8 cellular contexts compared by ENCODE assay signal in the genomic region with DNA sequence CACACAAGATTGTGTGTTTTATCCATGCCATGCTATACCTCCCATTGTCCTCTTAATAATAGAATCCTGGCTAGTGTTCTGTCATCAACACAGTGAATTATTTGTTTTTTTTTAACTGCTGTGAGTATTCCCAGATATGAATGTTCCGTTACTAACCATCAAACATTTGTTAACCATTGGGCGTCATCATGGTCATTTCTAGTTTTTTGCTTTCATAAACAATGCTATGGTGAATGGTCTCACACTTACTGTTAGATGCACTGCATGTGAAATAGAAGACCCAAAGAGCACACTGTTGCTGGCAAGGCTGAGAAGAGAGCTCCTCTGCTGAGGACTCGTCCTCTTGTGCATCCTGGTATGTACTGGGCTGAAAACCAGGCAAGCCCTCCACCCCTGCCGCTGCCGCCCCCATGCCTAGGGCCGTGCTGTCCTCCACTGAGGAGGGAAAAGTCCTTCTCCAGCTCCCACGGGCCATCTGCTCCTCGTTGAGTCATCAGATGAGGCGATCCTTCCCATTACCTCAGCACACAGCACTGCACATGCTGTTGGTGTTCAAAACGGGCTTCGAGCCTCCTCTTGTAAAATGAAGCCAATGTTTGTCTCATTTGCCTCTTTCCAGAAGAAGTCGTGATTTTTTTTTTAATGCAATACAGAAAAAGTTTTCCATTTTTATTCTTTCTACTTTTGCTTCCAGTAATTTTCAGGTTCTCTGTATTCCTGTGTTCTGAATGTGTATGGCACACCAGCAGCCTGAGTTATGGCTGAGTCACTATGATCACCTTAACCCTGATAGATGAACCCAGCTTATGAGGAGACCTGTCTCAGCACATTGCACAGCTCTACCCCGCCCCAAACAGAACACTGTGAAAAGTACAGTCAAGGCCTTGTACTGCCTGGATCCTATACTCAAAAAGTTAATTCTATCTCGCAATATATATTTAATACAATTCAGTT.
A peak's percentile ranks its signal among the peaks of the same experiment; 100 is the strongest.
DNase-seq lines count a peak whose midpoint lies in the region; ATAC-seq, FAIRE-seq and TF ChIP-seq lines count a peak whose summit lies in the region.

No MANE protein-coding gene starts in this region.

- TF ChIP-seq POLR2A in IMR-90 (IDR thresholded peaks at IDR 0.05; ENCODE audit: low read depth, low read length): no peak
- no peak for TF ChIP-seq POLR2A in suprapubic skin (IDR thresholded peaks at IDR 0.05)

- DNase-seq in IMR-90 (peak; percentile 96), brain microvascular endothelial cell (peak; percentile 85), keratinocyte (ENCODE audit: low read depth, low spot score) (no peak), suprapubic skin (ENCODE audit: low spot score in 2 of 2) (no peak), ureter (ENCODE audit: low spot score) (no peak), NCI-H1417 (lab: John Stamatoyannopoulos, UW) (no peak), NAMALWA (ENCODE audit: low spot score) (no peak)

- no peaks in the 10 kb centered on the region for H3K27me3 ChIP-seq in IMR-90 (ENCODE audit: control insufficient read depth, insufficient read depth, low read length)
- no peaks in the 10 kb centered on the region for H3K27me3 ChIP-seq in brain microvascular endothelial cell (replicated peaks)
- H3K27me3 ChIP-seq in keratinocyte (ENCODE audit: control insufficient read depth, extremely low read depth, insufficient read depth, low read length): no peaks in the 10 kb centered on the region
- no peaks in the 10 kb centered on the region for H3K27me3 ChIP-seq in suprapubic skin

- H3K9me1 ChIP-seq in IMR-90 (ENCODE audit: insufficient read depth, low read length) (peaks cover 19% of the 10 kb centered on the region), keratinocyte (ENCODE audit: control insufficient read depth, extremely low read depth, insufficient read depth, low read length) (no peaks in the 10 kb centered on the region)

- H2AFZ ChIP-seq in IMR-90 (replicated peaks; ENCODE audit: low read length, poor library complexity) (peak overlapping the region; percentile 83), keratinocyte (ENCODE audit: control insufficient read depth, low read length) (peak overlapping the region; percentile 16)

- H3K4me3 ChIP-seq in IMR-90 (ENCODE audit: insufficient read depth, low read depth, low read length) (no peak overlapping the region), brain microvascular endothelial cell (ENCODE audit: low read depth, low read length) (no peak overlapping the region), keratinocyte (ENCODE audit: control insufficient read depth in 2 of 3, extremely low read depth in 1 of 3, insufficient read depth in 2 of 3, low read depth in 1 of 3, low read length in 3 of 3) (peak overlapping the region in 1 of 3 experiments; percentile 25), suprapubic skin (no peak overlapping the region)

- peak; percentile 83 for FAIRE-seq in keratinocyte (lab: Jason Lieb, UNC)

- no peak; the same call in 1 of the 2 replicates for TF ChIP-seq RAD21 in IMR-90 (IDR thresholded peaks at IDR 0.05; ENCODE audit: low read length)

- peak overlapping the region; percentile 70 for H2BK20ac ChIP-seq in IMR-90 (ENCODE audit: low read depth, low read length)

- H3K9me3 Mint-ChIP-seq in stimulated activated memory B cell treated with anti-CD40 and anti-IgM and Interleukin-4, amounts not matched to agents 10 μg/mL and 1 μg/mL and 100 μg/mL, for 72 hours: no peaks in the 10 kb centered on the region

- H3K4me1 ChIP-seq in IMR-90 (ENCODE audit: control insufficient read depth, insufficient read depth, low read length) (peaks cover 22% of the 10 kb centered on the region), keratinocyte (ENCODE audit: control insufficient read depth, extremely low read depth, insufficient read depth, low read length) (peaks cover 29% of the 10 kb centered on the region), suprapubic skin (peaks cover 38% of the 10 kb centered on the region)

- H3K36me3 ChIP-seq in IMR-90 (ENCODE audit: control insufficient read depth, insufficient read depth, low read length) (no peaks in the 10 kb centered on the region), brain microvascular endothelial cell (replicated peaks) (no peaks in the 10 kb centered on the region), keratinocyte (ENCODE audit: control insufficient read depth in 2 of 2, extremely low read depth in 1 of 2, insufficient read depth in 2 of 2, low read length in 2 of 2) (no peaks in the 10 kb centered on the region), suprapubic skin (no peaks in the 10 kb centered on the region)

- H3K9ac ChIP-seq in IMR-90 (ENCODE audit: low read depth, low read length) (no peak overlapping the region), keratinocyte (ENCODE audit: control insufficient read depth, extremely low read depth, insufficient read depth, low read length) (peak overlapping the region; percentile 48)

- H3K9me3 ChIP-seq in IMR-90 (ENCODE audit: control insufficient read depth, insufficient read depth, low read length): no peaks in the 10 kb centered on the region
- H3K9me3 ChIP-seq in keratinocyte (ENCODE audit: control insufficient read depth, low read depth, low read length): no peaks in the 10 kb centered on the region
- H3K9me3 ChIP-seq in suprapubic skin: no peaks in the 10 kb centered on the region

- no peak overlapping the region; the same call in 1 of the 2 replicates for H3K56ac ChIP-seq in IMR-90 (ENCODE audit: extremely low read depth, insufficient read depth, low read length)

- H2BK120ac ChIP-seq in IMR-90 (ENCODE audit: low read depth, low read length): peak overlapping the region; percentile 58

- peak overlapping the region; percentile 55 for H3K4ac ChIP-seq in IMR-90 (ENCODE audit: low read depth, low read length)

- peak overlapping the region; percentile 8; the same call in 2 of the 3 replicates for H2BK15ac ChIP-seq in IMR-90 (ENCODE audit: low read depth, low read length)

- no peak for TF ChIP-seq CTCF in IMR-90 (conservative IDR thresholded peaks at IDR 0.05; ENCODE audit: low read depth, low read length)
- no peak for TF ChIP-seq CTCF in brain microvascular endothelial cell (IDR thresholded peaks at IDR 0.05; ENCODE audit: low read depth, low read length, missing control alignments)
- TF ChIP-seq CTCF in keratinocyte (optimal IDR thresholded peaks at IDR 0.05 in 1 of 3, IDR thresholded peaks at IDR 0.05 in 1 of 3, conservative IDR thresholded peaks at IDR 0.05 in 1 of 3; ENCODE audit: extremely low read depth in 1 of 3, insufficient read depth in 2 of 3, low read length in 3 of 3): peak in 1 of 3 experiments; percentile 19
- no peak for TF ChIP-seq CTCF in suprapubic skin (IDR thresholded peaks at IDR 0.05)

- H4K20me1 ChIP-seq in IMR-90 (ENCODE audit: insufficient read depth, low read length) (no peaks in the 10 kb centered on the region), keratinocyte (ENCODE audit: control insufficient read depth, extremely low read depth, insufficient read depth, low read length) (no peaks in the 10 kb centered on the region)

- H2BK5ac ChIP-seq in IMR-90 (ENCODE audit: low read depth, low read length, poor library complexity, severe bottlenecking): peak overlapping the region; percentile 75

- peak overlapping the region; percentile 93 for H2AK5ac ChIP-seq in IMR-90 (ENCODE audit: low read depth, low read length)

- peaks cover 3 to 11% of the 10 kb centered on the region in 2 experiments; a peak in 3 of 4 replicates for H3K79me1 ChIP-seq in IMR-90 (ENCODE audit: low read depth in 1 of 2, low read length in 2 of 2)

- no TSS peak for BruUV-seq in IMR-90 (replicated peaks; lab: Mats Ljungman, UMichigan)

- no peak overlapping the region for H2AK9ac ChIP-seq in IMR-90 (replicated peaks; ENCODE audit: low read depth, low read length, poor library complexity)

- no peaks in the 10 kb centered on the region for H3K4me1 Mint-ChIP-seq in stimulated activated memory B cell treated with anti-CD40 and anti-IgM and Interleukin-4, amounts not matched to agents 10 μg/mL and 1 μg/mL and 100 μg/mL, for 72 hours

- H3K14ac ChIP-seq in IMR-90 (replicated peaks; ENCODE audit: low read depth, low read length): peak overlapping the region; percentile 47

- 0 out of 2 replicates have a peak overlapping the region, but pooled peaks have one; percentile 6 for H3K23ac ChIP-seq in IMR-90 (ENCODE audit: low read depth, low read length)

- H3K27ac Mint-ChIP-seq in stimulated activated memory B cell treated with anti-CD40 and anti-IgM and Interleukin-4, amounts not matched to agents 10 μg/mL and 1 μg/mL and 100 μg/mL, for 72 hours: no peak overlapping the region

- H3K18ac ChIP-seq in IMR-90 (ENCODE audit: low read depth, low read length): peak overlapping the region; percentile 70

- no peak for TF ChIP-seq EP300 in suprapubic skin (IDR thresholded peaks at IDR 0.05)

- no peak overlapping the region for H3K4me3 Mint-ChIP-seq in stimulated activated memory B cell treated with anti-CD40 and anti-IgM and Interleukin-4, amounts not matched to agents 10 μg/mL and 1 μg/mL and 100 μg/mL, for 72 hours

- WGBS in IMR-90 (ENCODE audit: extremely low coverage in 2 of 2, insufficient read length in 1 of 2), 2 experiments: 100% methylated on average over 1 of the region's 14 CpGs; no CpG with 5 or more reads in 1 of the 2 experiments
- 36% methylated on average over 13 of the region's 14 CpGs for WGBS in suprapubic skin

- dilution Hi-C loops in IMR-90 (cut with HindIII; ENCODE audit: low sequenced_read_pairs, unreplicated experiment) (no loop called here), keratinocyte (cut with MboI; ENCODE audit: extremely low pct_ligation_motif_present, low sequenced_read_pairs) (no loop called here)

- H3K4me2 ChIP-seq in IMR-90 (ENCODE audit: low read depth, low read length) (peak overlapping the region; percentile 18), keratinocyte (ENCODE audit: control insufficient read depth, extremely low read depth, insufficient read depth, low read depth, low read length) (peak overlapping the region; percentile 59)

- H3K27ac ChIP-seq in IMR-90 (ENCODE audit: insufficient read depth, low read length) (peak overlapping the region; percentile 73), brain microvascular endothelial cell (peak overlapping the region; percentile 65), keratinocyte (ENCODE audit: control insufficient read depth, insufficient read depth, low read length) (peak overlapping the region; percentile 71), suprapubic skin (peak overlapping the region; percentile 63)

- H4K8ac ChIP-seq in IMR-90 (ENCODE audit: low read depth in 2 of 2, low read length in 2 of 2): peak overlapping the region; percentile 20 to 70; a peak in 3 of 4 replicates

- H3K79me2 ChIP-seq in keratinocyte (ENCODE audit: control insufficient read depth, insufficient read depth, low read length): no peaks in the 10 kb centered on the region

- H4K91ac ChIP-seq in IMR-90 (ENCODE audit: insufficient read depth, low read depth, low read length): peak overlapping the region; percentile 54

- H4K5ac ChIP-seq in IMR-90 (ENCODE audit: low read depth, low read length): peak overlapping the region; percentile 27

- POLR2A ChIA-PET in IMR-90 (lab: Charles Lee; ENCODE audit: unreplicated experiment): no interaction called here

- in situ Hi-C loops in IMR-90 (cut with MboI; ENCODE audit: low sequenced_read_pairs) (no loop called here), brain microvascular endothelial cell (cut with HindIII; ENCODE audit: low pct_ligation_motif_present, low sequenced_read_pairs) (no loop called here)

- CTCF ChIA-PET in IMR-90 (lab: Yijun Ruan, JAX): interaction anchor here (0.9 kb wide), 2 partner anchors 17 to 79 kb away, joined by 3 read pairs; no protein-coding TSS in a partner anchor

- ATAC-seq in IMR-90 (ENCODE audit: low read depth): peak; percentile 84
- no peak for ATAC-seq in stimulated activated memory B cell treated with anti-CD40 and anti-IgM and Interleukin-4, amounts not matched to agents 10 μg/mL and 1 μg/mL and 100 μg/mL, for 72 hours

- no peaks in the 10 kb centered on the region for H3K27me3 Mint-ChIP-seq in stimulated activated memory B cell treated with anti-CD40 and anti-IgM and Interleukin-4, amounts not matched to agents 10 μg/mL and 1 μg/mL and 100 μg/mL, for 72 hours

- intact Hi-C loops in IMR-90 (cut with micrococcal nuclease): loop anchor here (2.0 kb wide), 1 partner anchor 23 kb away; no protein-coding TSS in a partner anchor

- H3K36me3 Mint-ChIP-seq in stimulated activated memory B cell treated with anti-CD40 and anti-IgM and Interleukin-4, amounts not matched to agents 10 μg/mL and 1 μg/mL and 100 μg/mL, for 72 hours: peaks cover 24% of the 10 kb centered on the region

Comparison
In these comparisons a context has a peak if more than half of its experiments do, and no peak if none do; other contexts are left out.
1. DNase-seq: peak in IMR-90 (single experiment) and brain microvascular endothelial cell (single experiment); none in keratinocyte (single experiment), suprapubic skin (0 of 2), ureter (single experiment), NCI-H1417 (0 of 3) and NAMALWA (single experiment).
2. Peak in every context shown above with its lines, with median percentiles within 50 percentile points of each other: H3K27ac ChIP-seq.